8 cellular contexts compared by ENCODE assay signal in the genomic region with DNA sequence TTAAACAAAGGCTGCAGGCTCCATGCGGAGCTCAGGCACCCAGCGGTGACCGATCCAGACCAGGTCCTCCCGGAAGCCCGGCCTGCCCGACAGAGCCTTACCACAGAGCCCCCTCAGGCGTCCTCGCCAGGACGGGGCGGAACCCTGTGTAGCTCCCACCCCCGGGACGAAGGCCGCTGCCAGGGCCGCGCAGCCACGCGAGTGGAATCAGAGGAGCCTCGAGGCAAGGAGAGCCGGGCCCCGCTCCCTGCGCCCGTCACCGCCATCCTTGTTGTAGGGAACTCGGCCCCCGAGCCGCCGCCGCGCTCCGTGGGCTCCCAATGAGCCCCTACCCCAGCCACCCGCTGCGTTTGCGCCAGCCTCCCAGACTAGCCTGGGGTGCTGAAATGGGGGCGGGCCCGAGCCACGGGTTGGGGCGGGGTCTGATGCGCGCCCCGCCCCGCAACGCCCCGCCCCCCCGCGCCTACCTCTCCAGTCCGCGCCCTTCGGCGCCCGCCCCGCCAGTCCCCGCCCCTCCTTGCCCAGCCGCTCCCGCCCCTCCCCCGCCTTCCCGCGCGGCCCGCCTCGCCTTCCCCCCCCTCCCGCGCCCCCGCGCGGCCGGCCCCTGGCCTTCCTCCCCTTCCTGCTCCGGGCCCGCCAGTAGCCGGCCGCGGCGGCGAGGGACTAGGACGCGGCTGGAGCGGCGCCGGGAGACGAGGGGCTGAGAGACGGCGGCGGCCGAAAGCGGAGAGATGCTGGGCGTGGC. TPM values are rescaled to one million over a fixed set of nuclear protein-coding genes. Genes with fewer than 3 reads are reported as not detected.
DNase-seq lines count a peak whose midpoint lies in the region; ATAC-seq lines count a peak whose summit lies in the region.

A gene with protein sequence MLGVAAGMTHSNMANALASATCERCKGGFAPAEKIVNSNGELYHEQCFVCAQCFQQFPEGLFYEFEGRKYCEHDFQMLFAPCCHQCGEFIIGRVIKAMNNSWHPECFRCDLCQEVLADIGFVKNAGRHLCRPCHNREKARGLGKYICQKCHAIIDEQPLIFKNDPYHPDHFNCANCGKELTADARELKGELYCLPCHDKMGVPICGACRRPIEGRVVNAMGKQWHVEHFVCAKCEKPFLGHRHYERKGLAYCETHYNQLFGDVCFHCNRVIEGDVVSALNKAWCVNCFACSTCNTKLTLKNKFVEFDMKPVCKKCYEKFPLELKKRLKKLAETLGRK (plus strand): TSS at position 639 of the 745 bp plus-strand sequence. CDS start 93 bp downstream, at position 732.

- H3K27ac Mint-ChIP-seq in activated CD8-positive, alpha-beta memory T cell treated with anti-CD3 and anti-CD28 coated beads, Interleukin-2, amount 10 ng/mL, durations not matched to agents 7 days and 5 days: peak within 1 kb of the TSS; percentile 96

- H3K27me3 Mint-ChIP-seq in activated CD8-positive, alpha-beta memory T cell treated with anti-CD3 and anti-CD28 coated beads, Interleukin-2, amount 10 ng/mL, durations not matched to agents 7 days and 5 days: no peaks in the 10 kb centered on the region

- peak; percentile 90 for DNase-seq in COLO668 (lab: John Stamatoyannopoulos, UW; ENCODE audit: unreplicated experiment)
- peak; percentile 92 for DNase-seq in HK-2 (ENCODE audit: unreplicated experiment)
- DNase-seq in NOMO-1 treated with DMSO at 0.1 percent for 48 hours (lab: John Stamatoyannopoulos, UW; ENCODE audit: unreplicated experiment): peak; percentile 79
- DNase-seq in activated CD8-positive, alpha-beta memory T cell treated with anti-CD3 and anti-CD28 coated beads, Interleukin-2, amount 10 ng/mL, durations not matched to agents 7 days and 5 days: peak; percentile 90
- DNase-seq in stimulated activated CD8-positive, alpha-beta memory T cell treated with anti-CD3 and anti-CD28 coated beads, Interleukin-15, amount 100 ng/mL, for 24 hours (ENCODE audit: low read depth): peak; percentile 70

- H3K9me3 ChIP-seq in endocrine pancreas (ENCODE audit: control insufficient read depth, low read length) (no peaks in the 10 kb centered on the region), mesodermal cell (ENCODE audit: control insufficient read depth, low read length) (no peaks in the 10 kb centered on the region)

- H3K4me3 ChIP-seq in endocrine pancreas (ENCODE audit: control insufficient read depth, insufficient read depth, low read length) (peak within 1 kb of the TSS; percentile 91), mesodermal cell (ENCODE audit: extremely low read depth, insufficient read depth, low read length, poor library complexity, severe bottlenecking) (peak within 1 kb of the TSS; percentile 67)

- H3K4me3 Mint-ChIP-seq in activated CD8-positive, alpha-beta memory T cell treated with anti-CD3 and anti-CD28 coated beads, Interleukin-2, amount 10 ng/mL, durations not matched to agents 7 days and 5 days: peak within 1 kb of the TSS; percentile 94

- H3K36me3 Mint-ChIP-seq in activated CD8-positive, alpha-beta memory T cell treated with anti-CD3 and anti-CD28 coated beads, Interleukin-2, amount 10 ng/mL, durations not matched to agents 7 days and 5 days: peaks cover 12% of the 10 kb centered on the region

- no peaks in the 10 kb centered on the region for H3K27me3 ChIP-seq in endocrine pancreas (ENCODE audit: control insufficient read depth, insufficient read depth, low read length)

- peak; percentile 89 for ATAC-seq in GM19455 (IDR thresholded peaks at IDR 0.05; ENCODE audit: unreplicated experiment)
- ATAC-seq in activated CD8-positive, alpha-beta memory T cell treated with anti-CD3 and anti-CD28 coated beads, Interleukin-2, amount 10 ng/mL, durations not matched to agents 7 days and 5 days: peak; percentile 91

- no peaks in the 10 kb centered on the region for H3K4me1 ChIP-seq in endocrine pancreas (ENCODE audit: control insufficient read depth, insufficient read depth, low read length)
- H3K4me1 ChIP-seq in mesodermal cell (ENCODE audit: control insufficient read depth, insufficient read depth, low read length, poor library complexity, severe bottlenecking): peaks cover 19% of the 10 kb centered on the region

- H3K9ac ChIP-seq in endocrine pancreas (ENCODE audit: control insufficient read depth, insufficient read depth, low read length): peak within 1 kb of the TSS; percentile 74

- H3K4me1 Mint-ChIP-seq in activated CD8-positive, alpha-beta memory T cell treated with anti-CD3 and anti-CD28 coated beads, Interleukin-2, amount 10 ng/mL, durations not matched to agents 7 days and 5 days: peaks cover 52% of the 10 kb centered on the region

- H3K36me3 ChIP-seq in endocrine pancreas (ENCODE audit: control insufficient read depth, insufficient read depth, low read length) (no peaks in the 10 kb centered on the region), mesodermal cell (ENCODE audit: control insufficient read depth, insufficient read depth, low read length) (no peaks in the 10 kb centered on the region)

- H3K27ac ChIP-seq in mesodermal cell (ENCODE audit: low read depth, low read length, severe bottlenecking): peak within 1 kb of the TSS; percentile 93

- CTCF ChIA-PET in activated CD8-positive, alpha-beta memory T cell treated with anti-CD3 and anti-CD28 coated beads, Interleukin-2, amount 10 ng/mL, durations not matched to agents 7 days and 5 days (lab: Charles Lee): interaction anchor here (0.9 to 2.6 kb wide), 3 partner anchors 50 to 103 kb away, joined by 3 to 12 read pairs (median 5); no protein-coding TSS in a partner anchor

- WGBS in mesodermal cell (ENCODE audit: insufficient coverage in 2 of 2), 2 experiments: 0% methylated on average over 29 to 55 of the region's 85 CpGs

- no peaks in the 10 kb centered on the region for H3K9me3 Mint-ChIP-seq in activated CD8-positive, alpha-beta memory T cell treated with anti-CD3 and anti-CD28 coated beads, Interleukin-2, amount 10 ng/mL, durations not matched to agents 7 days and 5 days (ENCODE audit: low read depth)

RNA-seq across cellular contexts. Expression of the gene that starts here (rescaled TPM):
- total RNA-seq in activated CD8-positive, alpha-beta memory T cell treated with anti-CD3 and anti-CD28 coated beads, Interleukin-2, amount 10 ng/mL, durations not matched to agents 7 days and 5 days: 10 to 100 TPM; 57.2 to 58.2 TPM
- polyA plus RNA-seq in mesodermal cell (2013, experiment 1 of 2): 80.4 TPM
- polyA plus RNA-seq in mesodermal cell (2013, experiment 2 of 2): 79.2 TPM

Comparison
In these comparisons a context has a peak if more than half of its experiments do, and no peak if none do; other contexts are left out.
1. Peak in every context shown above with its lines: DNase-seq, ATAC-seq, H3K4me3 ChIP-seq and H3K27ac ChIP-seq.